1 cellular context compared by ENCODE assay signal in the genomic region with DNA sequence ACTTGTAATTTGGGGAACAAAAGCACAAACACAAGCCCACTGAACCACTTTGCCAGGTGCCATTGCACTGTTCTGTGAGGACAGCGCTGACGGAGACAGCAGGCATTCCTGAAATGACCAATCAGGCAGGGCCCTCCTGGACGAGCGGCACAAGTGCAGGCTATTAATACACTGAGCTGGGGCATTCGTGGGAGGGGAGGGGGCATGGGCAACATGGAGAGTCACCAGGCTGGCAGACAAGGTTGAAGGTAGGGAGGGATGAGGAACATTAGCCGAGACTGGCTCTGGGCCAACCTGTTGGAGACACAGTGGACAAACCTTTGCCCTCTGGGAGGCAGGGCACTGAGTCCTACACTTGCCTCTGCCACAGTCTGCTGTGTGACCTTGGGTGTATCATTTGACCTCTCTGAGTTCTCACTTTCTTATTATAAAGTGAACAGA.
TF ChIP-seq lines count a peak whose summit lies in the region.

No MANE protein-coding gene starts in this region.

TF ChIP-seq in GM23338, 12 proteins besides CTCF, POLR2A, EP300 and RAD21 (continued from another document):
- no peak for TF ChIP-seq REST (IDR thresholded peaks at IDR 0.05; ENCODE audit: unreplicated experiment)
- no peak for TF ChIP-seq EZH2phosphoT487 (IDR thresholded peaks at IDR 0.05; ENCODE audit: unreplicated experiment)
- no peak for TF ChIP-seq ETS1 (IDR thresholded peaks at IDR 0.05)
- no peak for TF ChIP-seq JUNB (IDR thresholded peaks at IDR 0.05; ENCODE audit: unreplicated experiment)
- no peak for TF ChIP-seq CREB1 (CRISPR knock-in tag; IDR thresholded peaks at IDR 0.05; ENCODE audit: low read depth)
- TF ChIP-seq NANOG (IDR thresholded peaks at IDR 0.05; ENCODE audit: borderline replicate concordance), result no peak
- no peak for TF ChIP-seq ZNF462 (CRISPR knock-in tag; IDR thresholded peaks at IDR 0.05)
- TF ChIP-seq EZH2 (IDR thresholded peaks at IDR 0.05; ENCODE audit: low read depth, unreplicated experiment), result no peak
- no peak for TF ChIP-seq ZNF331 (CRISPR knock-in tag; IDR thresholded peaks at IDR 0.05; ENCODE audit: low read depth)
- no peak for TF ChIP-seq ZNF114 (CRISPR knock-in tag; IDR thresholded peaks at IDR 0.05)
- TF ChIP-seq STAT1 (IDR thresholded peaks at IDR 0.05; ENCODE audit: unreplicated experiment), result no peak
